14 cellular contexts compared by ENCODE assay signal in genomic region chr7:102589857-102590256, GRCh38. TPM values are rescaled to one million over a fixed set of nuclear protein-coding genes. Genes with fewer than 3 reads are reported as not detected.
DNase-seq lines count a peak whose midpoint lies in the region; ATAC-seq, FAIRE-seq and TF ChIP-seq lines count a peak whose summit lies in the region.
"Not testable (repeated sequence)": the region's sequence is repeated elsewhere in the genome, so short reads cannot be mapped to it uniquely, and the experiment has no call there.
"Had no signal": no experiment of that assay in that cellular context is flagged by ENCODE, and none has a peak within 500 bp of the region (broad histone marks: within the 10 kb centered on the region; RNA-seq: fewer than 3 reads in every experiment).

No MANE protein-coding gene starts in this region.

- not testable (repeated sequence) for BruUV-seq in K562 (replicated peaks; lab: Mats Ljungman, UMichigan)

- not testable (repeated sequence) for H3K4me1 ChIP-seq in RWPE2 (ENCODE audit: insufficient read depth, poor library complexity, severe bottlenecking); K562 (replicated peaks in 1 of 2; ENCODE audit: control insufficient read depth in 2 of 2, insufficient read depth in 2 of 2, low read length in 2 of 2); lung (ENCODE audit: control insufficient read depth in 2 of 2, insufficient read depth in 2 of 2, low read length in 2 of 2); upper lobe of right lung

- CTCF ChIA-PET in K562 (lab: Yijun Ruan, JAX; ENCODE audit: low intra/inter-chr PET ratio), result not testable (repeated sequence)

- intact Hi-C loops in K562 (cut with micrococcal nuclease); upper lobe of right lung (cut with DNase I): not testable (repeated sequence)

- POLR2A ChIA-PET in K562 (lab: Yijun Ruan, JAX), result not testable (repeated sequence)

- WGBS in K562 (ENCODE audit: insufficient coverage, low coverage, missing lambda C conversion rate), result no CpG with 5 or more reads among the region's 9 CpGs
- no CpG with 5 or more reads among the region's 9 CpGs for WGBS in lung, 2 donors

- H2AFZ ChIP-seq in K562 (ENCODE audit: low read depth, low read length), result not testable (repeated sequence)

- H3K36me3 ChIP-seq in RWPE2 (ENCODE audit: low read depth); K562 (ENCODE audit: control insufficient read depth, insufficient read depth, low read length); lung (ENCODE audit: control insufficient read depth in 2 of 2, insufficient read depth in 2 of 2, low read length in 2 of 2); upper lobe of right lung: not testable (repeated sequence)

- TF ChIP-seq EP300 in K562 (IDR thresholded peaks at IDR 0.05; ENCODE audit: low read length), result not testable (repeated sequence)

- H3K9me3 ChIP-seq in RWPE2 (ENCODE audit: severe bottlenecking); K562 (replicated peaks; ENCODE audit: control insufficient read depth, insufficient read depth, low read depth, low read length); lung (ENCODE audit: control insufficient read depth in 2 of 2, insufficient read depth in 1 of 2, low read length in 1 of 2); upper lobe of right lung: not testable (repeated sequence)

- FAIRE-seq in K562 (lab: Jason Lieb, UNC), result peak; percentile 75

- H3K9ac ChIP-seq in K562 (ENCODE audit: insufficient read depth in 1 of 2, low read depth in 2 of 2, low read length in 2 of 2), result not testable (repeated sequence)

- H3K9me1 ChIP-seq in K562 (ENCODE audit: control insufficient read depth, insufficient read depth, low read length), result not testable (repeated sequence)

- ATAC-seq in GM18867 (IDR thresholded peaks at IDR 0.05; ENCODE audit: unreplicated experiment) (peak; percentile 41), GM21381 (IDR thresholded peaks at IDR 0.05; ENCODE audit: unreplicated experiment) (peak; percentile 38), HG02623 (IDR thresholded peaks at IDR 0.05; ENCODE audit: unreplicated experiment) (peak; percentile 37), HG03135 (IDR thresholded peaks at IDR 0.05; ENCODE audit: unreplicated experiment) (peak; percentile 38), RWPE2 (ENCODE audit: low read depth) (peak; percentile 90), K562 (peak; percentile 94), lung (ENCODE audit: insufficient read depth, low FRiP score) (peak; percentile 64), upper lobe of right lung (peak; percentile 71)

- TF ChIP-seq POLR2A in K562 (conservative IDR thresholded peaks at IDR 0.05), result not testable (repeated sequence)

- H3K27ac ChIP-seq in RWPE2 (ENCODE audit: poor library complexity, severe bottlenecking); K562 (ENCODE audit: extremely low read depth, low read depth, low read length); lung (ENCODE audit: low read depth in 1 of 2, low read length in 1 of 2); upper lobe of right lung: not testable (repeated sequence)

- not testable (repeated sequence) for H4K20me1 ChIP-seq in K562 (replicated peaks; ENCODE audit: control insufficient read depth, insufficient read depth, low read length)

- not testable (repeated sequence) for H3K4me2 ChIP-seq in K562 (ENCODE audit: insufficient read depth, low read length)

- not testable (repeated sequence) for DNase-seq in RWPE2 (ENCODE audit: low spot score); K562 (ENCODE audit: extremely low read depth in 1 of 4, low spot score in 3 of 4); lung (ENCODE audit: low spot score); upper lobe of right lung

- TF ChIP-seq CTCF in RWPE2 (IDR thresholded peaks at IDR 0.05; ENCODE audit: poor library complexity, severe bottlenecking); K562 (IDR thresholded peaks at IDR 0.05 in 2 of 3, conservative IDR thresholded peaks at IDR 0.05 in 1 of 3; ENCODE audit: insufficient read depth in 2 of 3, low read depth in 1 of 3, low read length in 3 of 3); lung (IDR thresholded peaks at IDR 0.05; ENCODE audit: control extremely low read depth, extremely low read depth); upper lobe of right lung (IDR thresholded peaks at IDR 0.05): not testable (repeated sequence)

- not testable (repeated sequence) for H3K27me3 ChIP-seq in RWPE2 (ENCODE audit: insufficient read depth, poor library complexity, severe bottlenecking); K562 (ENCODE audit: control insufficient read depth in 2 of 2, insufficient read depth in 2 of 2, low read length in 2 of 2); lung (ENCODE audit: control insufficient read depth, insufficient read depth); upper lobe of right lung

- not testable (repeated sequence) for H3K4me3 ChIP-seq in RWPE2 (ENCODE audit: severe bottlenecking); K562; lung; upper lobe of right lung

- in situ Hi-C loops in K562 (cut with MboI), result not testable (repeated sequence)

- not testable (repeated sequence) for TF ChIP-seq RAD21 in K562 (CRISPR knock-in tag; conservative IDR thresholded peaks at IDR 0.05 in 1 of 2, IDR thresholded peaks at IDR 0.05 in 1 of 2)

- not testable (repeated sequence) for H3K79me2 ChIP-seq in K562 (ENCODE audit: control insufficient read depth, insufficient read depth, low read length)

RNA-seq across cellular contexts. Expression of gene POLR2J3, which starts 17.5 kb away (rescaled TPM):
- total RNA-seq in K562 (2011; cell fraction: chromatin; rRNA removed; ENCODE audit: low replicate concordance), result 669 and 806 TPM in 2 replicates
- total RNA-seq in K562 (2011; cell fraction: nucleolus; rRNA removed), result 366 and 414 TPM in 2 replicates
- total RNA-seq in K562 (2011; cell fraction: nucleoplasm; rRNA removed), result 540 and 610 TPM in 2 replicates
- total RNA-seq in K562 (2014; rRNA removed), result 30.9 and 39.3 TPM in 2 replicates
- total RNA-seq in K562 (2014; rRNA removed; fragmentation: Illumina TruSeq; extraction: Trizol), result 112 and 146 TPM in 2 replicates
- 121 and 126 TPM in 2 replicates for total RNA-seq in K562 (2015; rRNA removed; fragmentation: Illumina TruSeq; extraction: Trizol)
- total RNA-seq in K562 (2021), result 35.4 and 35.5 TPM in 2 replicates
- polyA plus RNA-seq in K562 (2011; rRNA removed), result 58.5 and 107 TPM in 2 replicates
- 39.7 and 49.1 TPM in 2 replicates for polyA plus RNA-seq in K562 (2011; cell fraction: cytosol; rRNA removed)
- 127 and 175 TPM in 2 replicates for polyA plus RNA-seq in K562 (2011; cell fraction: nucleus; rRNA removed)
- 56.0 and 88.4 TPM in 2 replicates for polyA plus RNA-seq in K562 (2012)
- polyA plus RNA-seq in K562 (2014; fragmentation: Illumina TruSeq; extraction: Trizol), result 114 and 170 TPM in 2 replicates
- 10 to 100 TPM; 59.6 to 62.9 TPM for polyA plus RNA-seq in K562 (2014; fragmentation: Nextera tagmentation; extraction: Ambion mirVana)
- polyA plus RNA-seq in K562 (2014; rRNA removed), result 38.5 and 44.8 TPM in 2 replicates
- 79.3 and 93.4 TPM in 2 replicates for polyA minus RNA-seq in K562 (2011; rRNA and poly(A)+ RNA removed)
- 19.3 and 26.9 TPM in 2 replicates for polyA minus RNA-seq in K562 (2011; cell fraction: cytosol; rRNA and poly(A)+ RNA removed)
- 143 and 182 TPM in 2 replicates for polyA minus RNA-seq in K562 (2011; cell fraction: nucleus; rRNA and poly(A)+ RNA removed)
- total RNA-seq in lung, result 10 to 100 TPM; 34.5 to 51.3 TPM
- polyA plus RNA-seq in lung, result 100 to 1,000 TPM in 1 of 2 donors, 10 to 100 TPM in 1; 47.5 to 126 TPM
- total RNA-seq in upper lobe of right lung, result 36.7 TPM

RNA-seq across cellular contexts. Expression of gene RASA4, which starts 26.7 kb away (rescaled TPM):
- total RNA-seq in K562 (2011; cell fraction: chromatin; rRNA removed; ENCODE audit: low replicate concordance), result 42.6 and 152 TPM in 2 replicates
- total RNA-seq in K562 (2011; cell fraction: nucleolus; rRNA removed), result 83.8 and 91.7 TPM in 2 replicates
- total RNA-seq in K562 (2011; cell fraction: nucleoplasm; rRNA removed), result 49.6 and 54.0 TPM in 2 replicates
- 4.6 and 5.8 TPM in 2 replicates for total RNA-seq in K562 (2014; rRNA removed)
- 0.99 and 1.4 TPM in 2 replicates for total RNA-seq in K562 (2014; rRNA removed; fragmentation: Illumina TruSeq; extraction: Trizol)
- 1.9 and 2.8 TPM in 2 replicates for total RNA-seq in K562 (2015; rRNA removed; fragmentation: Illumina TruSeq; extraction: Trizol)
- 7.7 and 10.9 TPM in 2 replicates for total RNA-seq in K562 (2021)
- polyA plus RNA-seq in K562 (2011; rRNA removed), result 4.8 and 7.7 TPM in 2 replicates
- 6.1 and 7.5 TPM in 2 replicates for polyA plus RNA-seq in K562 (2011; cell fraction: cytosol; rRNA removed)
- 27.4 and 60.3 TPM in 2 replicates for polyA plus RNA-seq in K562 (2011; cell fraction: nucleus; rRNA removed)
- 6.3 and 11.2 TPM in 2 replicates for polyA plus RNA-seq in K562 (2012)
- polyA plus RNA-seq in K562 (2014; fragmentation: Illumina TruSeq; extraction: Trizol), result 2.8 and 4.3 TPM in 2 replicates
- polyA plus RNA-seq in K562 (2014; fragmentation: Nextera tagmentation; extraction: Ambion mirVana), result under 1 TPM; 0.36 to 0.52 TPM
- polyA plus RNA-seq in K562 (2014; rRNA removed), result 6.1 and 8.7 TPM in 2 replicates
- 9.8 and 18.0 TPM in 2 replicates for polyA minus RNA-seq in K562 (2011; rRNA and poly(A)+ RNA removed)
- 8.4 and 12.8 TPM in 2 replicates for polyA minus RNA-seq in K562 (2011; cell fraction: cytosol; rRNA and poly(A)+ RNA removed)
- 23.4 and 27.2 TPM in 2 replicates for polyA minus RNA-seq in K562 (2011; cell fraction: nucleus; rRNA and poly(A)+ RNA removed)
- total RNA-seq in lung, result 10 to 100 TPM; 21.0 to 31.2 TPM
- polyA plus RNA-seq in lung, result 10 to 100 TPM; 15.4 to 56.2 TPM
- 78.8 TPM for total RNA-seq in upper lobe of right lung

RNA-seq across cellular contexts. Expression of gene SPDYE2, which starts 38.8 kb away (rescaled TPM):
- 0.37 TPM in 1 of 2 replicates, not detected in the other for total RNA-seq in K562 (2011; cell fraction: chromatin; rRNA removed; ENCODE audit: low replicate concordance)
- not detected in 2 replicates for total RNA-seq in K562 (2011; cell fraction: nucleolus; rRNA removed)
- not detected in 2 replicates for total RNA-seq in K562 (2011; cell fraction: nucleoplasm; rRNA removed)
- not detected in 2 replicates for total RNA-seq in K562 (2014; rRNA removed)
- total RNA-seq in K562 (2014; rRNA removed; fragmentation: Illumina TruSeq; extraction: Trizol), result not detected in 2 replicates
- total RNA-seq in K562 (2015; rRNA removed; fragmentation: Illumina TruSeq; extraction: Trizol), result not detected in 2 replicates
- total RNA-seq in K562 (2021), result not detected in 2 replicates
- polyA plus RNA-seq in K562 (2011; rRNA removed), result not detected in 2 replicates
- polyA plus RNA-seq in K562 (2011; cell fraction: cytosol; rRNA removed), result not detected in 2 replicates
- polyA plus RNA-seq in K562 (2011; cell fraction: nucleus; rRNA removed), result not detected in 2 replicates
- polyA plus RNA-seq in K562 (2012), result 1.2 and 2.4 TPM in 2 replicates
- polyA plus RNA-seq in K562 (2014; fragmentation: Illumina TruSeq; extraction: Trizol), result not detected in 2 replicates
- under 1 TPM; 0.34 to 0.76 TPM for polyA plus RNA-seq in K562 (2014; fragmentation: Nextera tagmentation; extraction: Ambion mirVana)
- polyA plus RNA-seq in K562 (2014; rRNA removed), result not detected in 2 replicates
- polyA minus RNA-seq in K562 (2011; rRNA and poly(A)+ RNA removed), result not detected in 2 replicates
- polyA minus RNA-seq in K562 (2011; cell fraction: cytosol; rRNA and poly(A)+ RNA removed), result not detected in 2 replicates
- polyA minus RNA-seq in K562 (2011; cell fraction: nucleus; rRNA and poly(A)+ RNA removed), result not detected in 2 replicates
- under 1 TPM; 0.23 to 0.34 TPM for total RNA-seq in lung
- polyA plus RNA-seq in lung, result under 1 TPM in 1 of 2 donors, not detected in 1; 0.14 TPM
- total RNA-seq in upper lobe of right lung, result not detected
- total RNA-seq: astrocyte, endodermal cell, hepatocyte, mesenteric fat pad, transverse colon had no signal
- polyA plus RNA-seq: SK-N-SH had no signal

RNA-seq across cellular contexts. Expression of gene UPK3BL2, which starts 46.4 kb away (rescaled TPM):
- total RNA-seq in K562 (2011; cell fraction: chromatin; rRNA removed; ENCODE audit: low replicate concordance), result 59.6 and 142 TPM in 2 replicates
- 57.0 and 58.6 TPM in 2 replicates for total RNA-seq in K562 (2011; cell fraction: nucleolus; rRNA removed)
- total RNA-seq in K562 (2011; cell fraction: nucleoplasm; rRNA removed), result 63.1 and 82.7 TPM in 2 replicates
- total RNA-seq in K562 (2014; rRNA removed) (5.6 and 9.1 TPM in 2 replicates), K562 (2014; rRNA removed; fragmentation: Illumina TruSeq; extraction: Trizol) (3.4 and 3.7 TPM in 2 replicates), K562 (2015; rRNA removed; fragmentation: Illumina TruSeq; extraction: Trizol) (7.7 and 7.8 TPM in 2 replicates), K562 (2021) (17.0 and 17.6 TPM in 2 replicates), lung (10 to 100 TPM; 17.4 to 23.7 TPM), upper lobe of right lung (19.3 TPM)
- polyA plus RNA-seq in K562 (2011; rRNA removed) (6.0 and 9.1 TPM in 2 replicates), K562 (2014; fragmentation: Illumina TruSeq; extraction: Trizol) (7.9 and 11.4 TPM in 2 replicates), K562 (2014; fragmentation: Nextera tagmentation; extraction: Ambion mirVana) (under 1 TPM in 1 of 2 experiments, not detected in 1; 0.77 TPM), K562 (2014; rRNA removed) (24.8 and 26.1 TPM in 2 replicates), lung (10 to 100 TPM; 12.5 to 17.3 TPM)
- polyA plus RNA-seq in K562 (2011; cell fraction: cytosol; rRNA removed), result 4.2 and 12.3 TPM in 2 replicates
- polyA plus RNA-seq in K562 (2011; cell fraction: nucleus; rRNA removed), result 38.0 and 69.8 TPM in 2 replicates
- 5.3 and 17.9 TPM in 2 replicates for polyA plus RNA-seq in K562 (2012)
- 1.1 and 3.8 TPM in 2 replicates for polyA minus RNA-seq in K562 (2011; rRNA and poly(A)+ RNA removed)
- 2.5 and 7.6 TPM in 2 replicates for polyA minus RNA-seq in K562 (2011; cell fraction: cytosol; rRNA and poly(A)+ RNA removed)
- polyA minus RNA-seq in K562 (2011; cell fraction: nucleus; rRNA and poly(A)+ RNA removed), result 4.0 and 5.5 TPM in 2 replicates

RNA-seq across cellular contexts. Expression of gene UPK3BL1, which starts 52.7 kb away (rescaled TPM):
- total RNA-seq in K562 (2011; cell fraction: chromatin; rRNA removed; ENCODE audit: low replicate concordance), result 81.0 and 155 TPM in 2 replicates
- total RNA-seq in K562 (2011; cell fraction: nucleolus; rRNA removed), result 96.3 and 106 TPM in 2 replicates
- total RNA-seq in K562 (2011; cell fraction: nucleoplasm; rRNA removed), result 109 and 126 TPM in 2 replicates
- total RNA-seq in K562 (2014; rRNA removed) (14.0 and 23.2 TPM in 2 replicates), K562 (2014; rRNA removed; fragmentation: Illumina TruSeq; extraction: Trizol) (9.9 and 13.1 TPM in 2 replicates), K562 (2015; rRNA removed; fragmentation: Illumina TruSeq; extraction: Trizol) (21.7 and 23.5 TPM in 2 replicates), K562 (2021) (18.8 and 19.3 TPM in 2 replicates), lung (10 to 100 TPM; 11.2 to 27.0 TPM), upper lobe of right lung (39.4 TPM)
- polyA plus RNA-seq in K562 (2011; rRNA removed) (20.9 and 23.9 TPM in 2 replicates), K562 (2014; fragmentation: Illumina TruSeq; extraction: Trizol) (15.6 and 20.9 TPM in 2 replicates), K562 (2014; fragmentation: Nextera tagmentation; extraction: Ambion mirVana) (1 to 10 TPM; 3.9 to 7.5 TPM), K562 (2014; rRNA removed) (27.8 and 36.3 TPM in 2 replicates), lung (10 to 100 TPM; 18.5 to 54.3 TPM)
- 9.3 and 14.3 TPM in 2 replicates for polyA plus RNA-seq in K562 (2011; cell fraction: cytosol; rRNA removed)
- polyA plus RNA-seq in K562 (2011; cell fraction: nucleus; rRNA removed), result 77.1 and 146 TPM in 2 replicates
- polyA plus RNA-seq in K562 (2012), result 15.2 and 55.9 TPM in 2 replicates
- 3.0 TPM in 1 of 2 replicates, not detected in the other for polyA minus RNA-seq in K562 (2011; rRNA and poly(A)+ RNA removed)
- polyA minus RNA-seq in K562 (2011; cell fraction: cytosol; rRNA and poly(A)+ RNA removed), result 9.5 and 15.5 TPM in 2 replicates
- polyA minus RNA-seq in K562 (2011; cell fraction: nucleus; rRNA and poly(A)+ RNA removed), result 8.4 and 15.1 TPM in 2 replicates

Comparison
In these comparisons a context has a peak if more than half of its experiments do, and no peak if none do; other contexts are left out.
1. ATAC-seq: peak in every context shown above with its lines; median percentile 94 in K562; 90 in RWPE2; 71 in upper lobe of right lung; 64 in lung; 41 in GM18867; 38 in GM21381; 38 in HG03135; 37 in HG02623.